23 cellular contexts compared by ENCODE assay signal in the genomic region with DNA sequence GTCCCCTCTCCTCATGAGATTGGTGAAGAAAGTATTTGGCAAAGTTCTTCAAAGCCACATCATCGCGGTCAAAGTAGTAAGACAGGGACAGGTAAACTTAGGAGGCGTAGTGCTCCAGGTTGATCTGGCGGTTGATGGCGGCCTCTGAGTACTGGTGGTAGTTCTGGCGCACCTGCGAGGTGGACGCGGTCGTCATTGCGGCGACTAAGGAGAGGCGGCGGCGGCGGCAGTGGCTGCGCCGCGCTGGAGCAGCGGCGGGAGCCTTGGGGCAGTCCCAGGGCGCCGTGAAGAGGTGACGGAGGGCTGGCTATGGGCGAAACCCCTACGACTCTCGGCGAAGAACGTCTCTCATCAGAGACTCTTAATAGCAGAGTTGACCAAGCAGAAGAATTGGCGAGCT.
"Had no signal": no experiment of that assay in that cellular context is flagged by ENCODE, and none has a peak within 500 bp of the region (broad histone marks: within the 10 kb centered on the region; RNA-seq: fewer than 3 reads in every experiment).

No MANE protein-coding gene starts in this region.

- H3K36me3 Mint-ChIP-seq: stimulated activated effector memory CD8-positive, alpha-beta T cell treated with anti-CD3 and anti-CD28 coated beads, Interleukin-12 subunit alpha, Interleukin-12 subunit beta, amount 100 ng/mL, for 72 hours had no signal

- H3K27ac Mint-ChIP-seq: activated B cell treated with CpG ODN at 0.5 μM for 24 hours; activated CD8-positive, alpha-beta T cell treated with anti-CD3 and anti-CD28 coated beads for 36 hours; activated T-helper 17 cell treated with anti-CD3 and anti-CD28 coated beads, Interleukin-2, amount 50 U/mL, for 72 hours; dendritic cell treated with granulocyte-macrophage colony-stimulating factor and Interleukin-4, amounts not matched to agents 40 ng/mL and 50 ng/mL, for 4 days; nephron; progenitor cell of endocrine pancreas; stimulated activated effector memory CD8-positive, alpha-beta T cell treated with anti-CD3 and anti-CD28 coated beads, Interleukin-12 subunit alpha, Interleukin-12 subunit beta, amount 100 ng/mL, for 72 hours; stimulated activated naive CD8-positive, alpha-beta T cell treated with anti-CD3 and anti-CD28 coated beads, Interleukin-15, Interleukin-2, amounts not matched to agents 100 ng/mL and 50 ng/mL, for 24 hours; T-helper 2 cell treated with Interferon-gamma antibody and Interleukin-4, amounts not matched to agents 5 μg/mL and 100 μg/mL, for 36 hours had no signal

- H3K9me3 Mint-ChIP-seq: activated B cell treated with CpG ODN at 0.5 μM for 24 hours; activated CD8-positive, alpha-beta T cell treated with anti-CD3 and anti-CD28 coated beads for 36 hours; activated T-cell treated with anti-CD3 and anti-CD28 coated beads, Interleukin-2, amount 50 U/mL, for 4 hours; activated T-helper 17 cell treated with anti-CD3 and anti-CD28 coated beads, Interleukin-2, amount 50 U/mL, for 72 hours; stimulated activated effector memory CD8-positive, alpha-beta T cell treated with anti-CD3 and anti-CD28 coated beads, Interleukin-12 subunit alpha, Interleukin-12 subunit beta, amount 100 ng/mL, for 72 hours; T-helper 2 cell treated with Interferon-gamma antibody and Interleukin-4, amounts not matched to agents 5 μg/mL and 100 μg/mL, for 36 hours had no signal

- H3K36me3 ChIP-seq: left ventricle myocardium inferior, sigmoid colon, upper lobe of left lung had no signal

- H3K4me3 ChIP-seq: left ventricle myocardium inferior, lung, mucosa of descending colon, sigmoid colon, upper lobe of left lung had no signal

- H3K27me3 ChIP-seq: sigmoid colon, upper lobe of left lung had no signal

- ATAC-seq: activated CD8-positive, alpha-beta T cell treated with anti-CD3 and anti-CD28 coated beads for 36 hours; activated T-cell treated with anti-CD3 and anti-CD28 coated beads, Interleukin-2, amount 50 U/mL, for 4 hours; activated T-helper 17 cell treated with anti-CD3 and anti-CD28 coated beads, Interleukin-2, amount 50 U/mL, for 72 hours; mucosa of descending colon; stimulated activated effector memory CD8-positive, alpha-beta T cell treated with anti-CD3 and anti-CD28 coated beads, Interleukin-12 subunit alpha, Interleukin-12 subunit beta, amount 100 ng/mL, for 72 hours had no signal

- H3K4me1 Mint-ChIP-seq: activated B cell treated with CpG ODN at 0.5 μM for 24 hours; activated T-helper 17 cell treated with anti-CD3 and anti-CD28 coated beads, Interleukin-2, amount 50 U/mL, for 72 hours; stimulated activated effector memory CD8-positive, alpha-beta T cell treated with anti-CD3 and anti-CD28 coated beads, Interleukin-12 subunit alpha, Interleukin-12 subunit beta, amount 100 ng/mL, for 72 hours had no signal

- H3K9me3 ChIP-seq: mucosa of descending colon, upper lobe of left lung had no signal

- DNase-seq: activated B cell treated with CpG ODN at 0.5 μM for 24 hours; activated CD4-positive, alpha-beta T cell treated with anti-CD3 and anti-CD28 coated beads, Interleukin-2, amount 50 U/mL, for 1 hour; activated CD8-positive, alpha-beta T cell treated with anti-CD3 and anti-CD28 coated beads for 36 hours; activated gamma-delta T cell treated with Interleukin-2 at 50 U/mL for 16 hours; activated naive CD4-positive, alpha-beta T cell treated with anti-CD3 and anti-CD28 coated beads, Interleukin-2, amount 50 U/mL, for 16 hours; activated T-cell treated with anti-CD3 and anti-CD28 coated beads, Interleukin-2, amount 50 U/mL, for 4 hours; amygdala; central memory CD4-positive, alpha-beta T cell; effector CD4-positive, alpha-beta T cell; left ventricle myocardium inferior; mucosa of descending colon; sigmoid colon; small intestine; stimulated activated CD4-positive, alpha-beta T cell treated with anti-CD3 and anti-CD28 coated beads, Interleukin-4, amount 100 ng/mL, for 24 hours had no signal

- H3K4me1 ChIP-seq: left ventricle myocardium inferior, sigmoid colon, upper lobe of left lung had no signal

- H3K27me3 Mint-ChIP-seq: progenitor cell of endocrine pancreas had no signal

- H3K4me3 Mint-ChIP-seq: activated B cell treated with CpG ODN at 0.5 μM for 24 hours; activated CD8-positive, alpha-beta T cell treated with anti-CD3 and anti-CD28 coated beads for 36 hours; activated T-cell treated with anti-CD3 and anti-CD28 coated beads, Interleukin-2, amount 50 U/mL, for 4 hours; activated T-helper 17 cell treated with anti-CD3 and anti-CD28 coated beads, Interleukin-2, amount 50 U/mL, for 72 hours; dendritic cell treated with granulocyte-macrophage colony-stimulating factor and Interleukin-4, amounts not matched to agents 40 ng/mL and 50 ng/mL, for 4 days; nephron; stimulated activated effector memory CD8-positive, alpha-beta T cell treated with anti-CD3 and anti-CD28 coated beads, Interleukin-12 subunit alpha, Interleukin-12 subunit beta, amount 100 ng/mL, for 72 hours; stimulated activated naive CD8-positive, alpha-beta T cell treated with anti-CD3 and anti-CD28 coated beads, Interleukin-15, Interleukin-2, amounts not matched to agents 100 ng/mL and 50 ng/mL, for 24 hours; T-helper 2 cell treated with Interferon-gamma antibody and Interleukin-4, amounts not matched to agents 5 μg/mL and 100 μg/mL, for 36 hours had no signal

- H3K27ac ChIP-seq: left ventricle myocardium inferior, sigmoid colon, upper lobe of left lung had no signal
